In the genomic region with DNA sequence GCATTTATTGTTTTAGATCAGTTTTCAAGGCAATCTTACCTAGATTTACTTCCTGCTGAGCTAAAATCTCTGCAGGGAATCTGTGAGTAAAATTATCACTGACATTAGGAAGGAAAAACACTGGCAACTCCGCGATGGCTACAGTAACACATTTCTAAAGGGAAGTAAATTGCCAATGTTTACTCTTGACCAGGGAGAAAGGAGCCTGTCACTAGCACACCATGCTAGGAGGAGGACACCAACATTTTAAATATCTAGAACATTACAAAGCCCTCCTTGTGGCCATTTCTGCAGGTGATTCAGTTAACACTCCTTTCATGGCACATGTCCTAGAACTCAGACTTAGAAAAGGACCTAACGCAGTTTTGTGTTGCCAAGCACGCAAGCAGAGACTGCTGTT, we compare ENCODE assay signal across 14 cellular contexts. TPM values are rescaled to one million over a fixed set of nuclear protein-coding genes. Genes with fewer than 3 reads are reported as not detected.
DNase-seq lines count a peak whose midpoint lies in the region; FAIRE-seq and TF ChIP-seq lines count a peak whose summit lies in the region.
"Had no signal": no experiment of that assay in that cellular context is flagged by ENCODE, and none has a peak within 500 bp of the region (broad histone marks: within the 10 kb centered on the region; RNA-seq: fewer than 3 reads in every experiment).

No MANE protein-coding gene starts in this region.

- H3K79me1 ChIP-seq in H9 (ENCODE audit: insufficient read depth, low read depth, low read length, poor library complexity, severe bottlenecking) (peaks cover 12% of the 10 kb centered on the region), H1 (ENCODE audit: low read depth, low read length) (peaks cover 3% of the 10 kb centered on the region; the same call in 1 of the 2 replicates)

- no peaks in the 10 kb centered on the region; the same call in 1 of the 2 replicates for H3K27me3 Mint-ChIP-seq in H9 (ENCODE audit: low read depth)
- no peaks in the 10 kb centered on the region for H3K27me3 Mint-ChIP-seq in mesothelial cell of epicardium (ENCODE audit: low read depth)

- intact Hi-C loops in colonic mucosa (cut with DNase I) = no loop called here
- intact Hi-C loops in prostate gland (cut with DNase I) = no loop called here

- POLR2A ChIA-PET in H1 (lab: Charles Lee; ENCODE audit: partially characterized antibody) = no interaction called here

- no peaks in the 10 kb centered on the region for H3K36me3 Mint-ChIP-seq in H9 (ENCODE audit: insufficient read depth in 1 of 3, low read depth in 3 of 3)
- peaks cover 4% of the 10 kb centered on the region for H3K36me3 Mint-ChIP-seq in mesothelial cell of epicardium

- H3K23me2 ChIP-seq in H9 (ENCODE audit: insufficient read length, low read depth, low read length, poor library complexity, severe bottlenecking) (no peaks in the 10 kb centered on the region), H1 (ENCODE audit: low read depth, low read length) (no peaks in the 10 kb centered on the region)

- H3K36me3 ChIP-seq in H1 (ENCODE audit: control insufficient read depth in 2 of 4, insufficient read depth in 4 of 4, low read length in 3 of 4) = no peaks in the 10 kb centered on the region
- H3K36me3 ChIP-seq in skeletal muscle tissue (ENCODE audit: control insufficient read depth in 3 of 3, insufficient read depth in 3 of 3, low read length in 3 of 3) = no peaks in the 10 kb centered on the region
- H3K36me3 ChIP-seq in colonic mucosa = no peaks in the 10 kb centered on the region
- no peaks in the 10 kb centered on the region for H3K36me3 ChIP-seq in prostate gland
- H3K36me3 ChIP-seq: SJCRH30 had no signal

- H3K4ac ChIP-seq in H9 (ENCODE audit: low read depth, low read length) (no peak overlapping the region), H1 (replicated peaks; ENCODE audit: insufficient read length, low read depth, low read length) (no peak overlapping the region)

- peaks cover 4% of the 10 kb centered on the region; the same call in 1 of the 2 replicates for H3K4me1 ChIP-seq in H9 (ENCODE audit: insufficient read depth, low read length)
- H3K4me1 ChIP-seq in H1 (replicated peaks in 1 of 4; ENCODE audit: control insufficient read depth in 3 of 4, insufficient read depth in 4 of 4, low read length in 3 of 4) = peaks cover 2 to 11% (median 8%) of the 10 kb centered on the region in 4 experiments; a peak in 5 of 7 replicates
- H3K4me1 ChIP-seq in skeletal muscle tissue (ENCODE audit: control insufficient read depth in 3 of 3, insufficient read depth in 3 of 3, low read length in 3 of 3) = peaks cover 7 to 17% (median 14%) of the 10 kb centered on the region in 3 donors
- H3K4me1 ChIP-seq in colonic mucosa = no peaks in the 10 kb centered on the region
- no peaks in the 10 kb centered on the region for H3K4me1 ChIP-seq in prostate gland (replicated peaks)
- H3K4me1 ChIP-seq: SJCRH30 had no signal

- TF ChIP-seq EP300 in H1 (IDR thresholded peaks at IDR 0.05; ENCODE audit: borderline replicate concordance in 1 of 2, low read depth in 2 of 2, low read length in 2 of 2) = no peak

- no peaks in the 10 kb centered on the region for H3K9me3 ChIP-seq in H9 (ENCODE audit: control insufficient read depth, low read depth, low read length)
- H3K9me3 ChIP-seq in H1 (ENCODE audit: insufficient read depth in 2 of 2, low read depth in 1 of 2, low read length in 1 of 2) = no peaks in the 10 kb centered on the region
- H3K9me3 ChIP-seq in skeletal muscle tissue (ENCODE audit: control insufficient read depth in 3 of 3, low read length in 3 of 3) = no peaks in the 10 kb centered on the region
- no peaks in the 10 kb centered on the region for H3K9me3 ChIP-seq in colonic mucosa
- no peaks in the 10 kb centered on the region for H3K9me3 ChIP-seq in prostate gland
- H3K9me3 ChIP-seq: SJCRH30 had no signal

- H3K4me2 ChIP-seq in H9 (ENCODE audit: insufficient read depth, insufficient read length, low read length) (no peak overlapping the region), H1 (ENCODE audit: insufficient read depth in 1 of 2, low read depth in 2 of 2, low read length in 2 of 2) (no peak overlapping the region)

- H3K9ac ChIP-seq in H9 (ENCODE audit: extremely low read depth, insufficient read length, low read length) (no peak overlapping the region), H1 (replicated peaks in 1 of 4; ENCODE audit: extremely low read depth in 1 of 4, low read depth in 3 of 4, low read length in 3 of 4) (no peak overlapping the region), skeletal muscle tissue (ENCODE audit: low read depth in 1 of 3, low read length in 3 of 3) (peak overlapping the region in 2 of 3 donors; percentile 10 to 63), colonic mucosa (ENCODE audit: low read depth in 2 of 2, low read length in 2 of 2) (no peak overlapping the region)

- TF ChIP-seq CTCF in H9 (conservative IDR thresholded peaks at IDR 0.05) (no peak), H1 (IDR thresholded peaks at IDR 0.05; ENCODE audit: control extremely low read depth in 1 of 3, insufficient read depth in 1 of 3, low read depth in 1 of 3, low read length in 3 of 3) (no peak), colonic mucosa (IDR thresholded peaks at IDR 0.05) (no peak), mesothelial cell of epicardium (IDR thresholded peaks at IDR 0.05; ENCODE audit: unreplicated experiment) (no peak), prostate gland (IDR thresholded peaks at IDR 0.05) (no peak)

- H3K14ac ChIP-seq in H9 (ENCODE audit: insufficient read depth, low read length) = no peak overlapping the region
- no peak overlapping the region for H3K14ac ChIP-seq in H1 (ENCODE audit: insufficient read length)

- H2AK5ac ChIP-seq in H9 (ENCODE audit: insufficient read length, low read length) = no peak overlapping the region
- H2AK5ac ChIP-seq in H1 (ENCODE audit: low read depth, low read length) = no peak overlapping the region

- H2BK12ac ChIP-seq in H9 (ENCODE audit: insufficient read length, low read depth, low read length) (no peak overlapping the region), H1 (ENCODE audit: low read depth, low read length) (no peak overlapping the region)

- H3K9me3 Mint-ChIP-seq in H9 (no peaks in the 10 kb centered on the region), mesothelial cell of epicardium (no peaks in the 10 kb centered on the region)

- no peak overlapping the region for H3K23ac ChIP-seq in H9 (ENCODE audit: insufficient read length, low read depth, low read length)
- no peak overlapping the region for H3K23ac ChIP-seq in H1 (ENCODE audit: insufficient read length)

- H4K91ac ChIP-seq in H9 (ENCODE audit: insufficient read length, low read depth, low read length) = no peak overlapping the region
- no peak overlapping the region for H4K91ac ChIP-seq in H1 (replicated peaks; ENCODE audit: insufficient read length, low read length)

- H3K27me3 ChIP-seq in H9 (ENCODE audit: insufficient read depth, low read length) = no peaks in the 10 kb centered on the region
- no peaks in the 10 kb centered on the region for H3K27me3 ChIP-seq in H1 (replicated peaks in 1 of 4; ENCODE audit: control insufficient read depth in 3 of 4, extremely low read depth in 1 of 4, insufficient read depth in 3 of 4, low read length in 3 of 4)
- H3K27me3 ChIP-seq in skeletal muscle tissue (ENCODE audit: control insufficient read depth in 3 of 3, insufficient read depth in 3 of 3, low read length in 3 of 3) = no peaks in the 10 kb centered on the region
- no peaks in the 10 kb centered on the region for H3K27me3 ChIP-seq in colonic mucosa
- no peaks in the 10 kb centered on the region for H3K27me3 ChIP-seq in prostate gland (replicated peaks; ENCODE audit: insufficient read depth)
- H3K27me3 ChIP-seq: SJCRH30 had no signal

- H2BK120ac ChIP-seq in H9 (ENCODE audit: low read depth, low read length, poor library complexity, severe bottlenecking) = no peak overlapping the region
- H2BK120ac ChIP-seq in H1 (replicated peaks; ENCODE audit: low read depth, low read length) = no peak overlapping the region

- no peak overlapping the region for H2BK20ac ChIP-seq in H9 (ENCODE audit: low read depth, low read length, poor library complexity, severe bottlenecking)
- H2BK20ac ChIP-seq in H1 (ENCODE audit: low read length) = no peak overlapping the region

- H4K5ac ChIP-seq in H9 (ENCODE audit: insufficient read length, low read depth, low read length) = no peak overlapping the region
- H4K5ac ChIP-seq in H1 (ENCODE audit: insufficient read length, low read depth, low read length) = no peak overlapping the region

- no peak overlapping the region for H3K4me3 ChIP-seq in H1 (ENCODE audit: extremely low read depth in 1 of 4, insufficient read depth in 2 of 4, low read depth in 3 of 4, low read length in 4 of 4)
- no peak overlapping the region for H3K4me3 ChIP-seq in skeletal muscle tissue (ENCODE audit: low read length in 3 of 3)
- H3K4me3 ChIP-seq in colonic mucosa = no peak overlapping the region
- no peak overlapping the region for H3K4me3 ChIP-seq in prostate gland
- H3K4me3 ChIP-seq: SJCRH30 had no signal

- TF ChIP-seq POLR2A in H1 (IDR thresholded peaks at IDR 0.05; ENCODE audit: control extremely low read depth in 1 of 2, low read depth in 2 of 2, low read length in 2 of 2) (no peak), prostate gland (IDR thresholded peaks at IDR 0.05) (no peak)

- H3K18ac ChIP-seq in H9 (ENCODE audit: insufficient read length, low read depth, low read length) (no peak overlapping the region), H1 (ENCODE audit: extremely low read depth, low read length) (no peak overlapping the region)

- peaks cover 5% of the 10 kb centered on the region; the same call in 1 of the 2 replicates for H3K79me2 ChIP-seq in H9 (ENCODE audit: insufficient read depth, low read length)
- peaks cover 0 to 95% of the 10 kb centered on the region in 2 experiments; a peak in 2 of 4 replicates for H3K79me2 ChIP-seq in H1 (ENCODE audit: control insufficient read depth in 1 of 2, insufficient read depth in 2 of 2, low read length in 2 of 2)

- peak; percentile 86 for FAIRE-seq in H1 (lab: Jason Lieb, UNC)

- no peak overlapping the region; a peak in 1 of 7 replicates for H3K27ac Mint-ChIP-seq in H9
- H3K27ac Mint-ChIP-seq in mesothelial cell of epicardium = no peak overlapping the region

- no peak overlapping the region for H2BK15ac ChIP-seq in H9 (ENCODE audit: low read depth, low read length)
- no peak overlapping the region for H2BK15ac ChIP-seq in H1 (ENCODE audit: low read length)

- no peak overlapping the region for H2AFZ ChIP-seq in H9 (ENCODE audit: low read length)
- H2AFZ ChIP-seq in H1 (ENCODE audit: low read length) = no peak overlapping the region

- no peak for TF ChIP-seq RAD21 in H1 (IDR thresholded peaks at IDR 0.05 in 1 of 2, conservative IDR thresholded peaks at IDR 0.05 in 1 of 2; ENCODE audit: low read depth in 2 of 2, low read length in 2 of 2)

- H3K56ac ChIP-seq in H9 (ENCODE audit: insufficient read length, low read depth, low read length) (no peak overlapping the region), H1 (replicated peaks; ENCODE audit: insufficient read length, low read depth, low read length) (no peak overlapping the region)

- DNase-seq in H9 (no peak), NCI-H146 treated with DMSO at 0.1 percent for 48 hours (lab: John Stamatoyannopoulos, UW; ENCODE audit: unreplicated experiment) (peak; percentile 79), H1 (ENCODE audit: low read depth in 1 of 2, low spot score in 2 of 2) (no peak), colonic mucosa (no peak), mesothelial cell of epicardium (ENCODE audit: low spot score in 2 of 2, unreplicated experiment in 2 of 2) (no peak), prostate gland (ENCODE audit: low spot score) (no peak)
- DNase-seq: AML-193, DMS79 treated with DMSO at 0.1 percent for 48 hours, KG1, NCI-H1436 treated with DMSO at 0.1 percent for 48 hours, NCI-H510A, SJCRH30 had no signal

- WGBS in H9 (ENCODE audit: extremely low coverage, insufficient read length, low lambda C conversion rate) = no CpG with 5 or more reads among the region's 4 CpGs
- 89% methylated on average over 4 of the region's 4 CpGs; no CpG with 5 or more reads in 1 of the 2 experiments for WGBS in H1 (ENCODE audit: extremely low coverage in 1 of 2, insufficient coverage in 1 of 2, insufficient read length in 1 of 2, insufficient replicate concordance in 2 of 2, low coverage in 1 of 2, low lambda C conversion rate in 2 of 2, missing lambda C conversion rate in 1 of 2), 2 experiments
- 60% methylated on average over 4 of the region's 4 CpGs for WGBS in prostate gland

- H3T11ph ChIP-seq in H9 (ENCODE audit: low read length) = no peak overlapping the region

- CTCF ChIA-PET in H1 (lab: Charles Lee; ENCODE audit: partially characterized antibody) = interaction anchor here (0.9 kb wide), 1 partner anchor 12 kb away, joined by 3 read pairs; no protein-coding TSS in a partner anchor

- H4K8ac ChIP-seq in H9 (replicated peaks; ENCODE audit: insufficient read length, low read depth, low read length) (no peak overlapping the region), H1 (ENCODE audit: extremely low read depth, insufficient read depth, low read length) (no peak overlapping the region)

- no peak overlapping the region for H3K4me3 Mint-ChIP-seq in H9
- H3K4me3 Mint-ChIP-seq in mesothelial cell of epicardium = no peak overlapping the region

- no peaks in the 10 kb centered on the region for H4K20me1 ChIP-seq in H9 (ENCODE audit: control insufficient read depth, insufficient read depth, insufficient read length)
- H4K20me1 ChIP-seq in H1 (replicated peaks in 1 of 2; ENCODE audit: control insufficient read depth in 1 of 2, insufficient read depth in 2 of 2, low read length in 2 of 2) = no peaks in the 10 kb centered on the region

- H2BK5ac ChIP-seq in H9 (ENCODE audit: insufficient read length, low read length) (no peak overlapping the region), H1 (ENCODE audit: low read depth, low read length) (no peak overlapping the region)

- H3K4me1 Mint-ChIP-seq in H9 = peaks cover 46 to 51% of the 10 kb centered on the region in 2 experiments
- peaks cover 24% of the 10 kb centered on the region for H3K4me1 Mint-ChIP-seq in mesothelial cell of epicardium

- H3K27ac ChIP-seq in H9 (ENCODE audit: insufficient read length, low read depth, low read length) = peak overlapping the region; percentile 62
- H3K27ac ChIP-seq in H1 (ENCODE audit: low read depth, low read length) = no peak overlapping the region
- H3K27ac ChIP-seq in skeletal muscle tissue (ENCODE audit: low read depth, low read length) = no peak overlapping the region
- H3K27ac ChIP-seq in colonic mucosa = no peak overlapping the region
- H3K27ac ChIP-seq in prostate gland = no peak overlapping the region
- H3K27ac ChIP-seq: C4-2B, SJCRH30 had no signal

RNA-seq across cellular contexts. Expression of a gene that starts 58.4 kb away (rescaled TPM):
- 85.8 and 99.4 TPM in 2 replicates for total RNA-seq in H9 (2021)
- total RNA-seq in H1 (2021; fragmentation: NEBNext Ultra II Directional; extraction: Animal tissue kit (Norgen Biotek cat#: 25700)) = 113 and 118 TPM in 2 replicates
- polyA plus RNA-seq in H1 (2011; rRNA removed) = 57.8 and 59.3 TPM in 2 replicates
- 42.9 TPM for polyA plus RNA-seq in H1 (2011; cell fraction: cytosol; rRNA removed)
- polyA plus RNA-seq in H1 (2011; cell fraction: nucleus; rRNA removed) = 122 TPM
- 42.2 to 52.2 TPM (median 50.9 TPM) in 4 replicates for polyA plus RNA-seq in H1 (2012, experiment 1 of 2)
- polyA plus RNA-seq in H1 (2012, experiment 2 of 2) = 4.2 TPM
- polyA plus RNA-seq in H1 (2013, experiment 1 of 2) = 65.1 TPM
- 59.8 TPM for polyA plus RNA-seq in H1 (2013, experiment 2 of 2)
- polyA minus RNA-seq in H1 (2011; rRNA and poly(A)+ RNA removed) = 352 and 443 TPM in 2 replicates
- 85.9 TPM for polyA minus RNA-seq in H1 (2011; cell fraction: cytosol; rRNA and poly(A)+ RNA removed)
- 467 TPM for polyA minus RNA-seq in H1 (2011; cell fraction: nucleus; rRNA and poly(A)+ RNA removed)
- total RNA-seq in skeletal muscle tissue = 205 TPM
- total RNA-seq in colonic mucosa = 10 to 100 TPM in 1 of 2 donors, 1 to 10 TPM in 1; 9.8 to 29.0 TPM
- 210 to 224 TPM (median 218 TPM) in 3 replicates for total RNA-seq in mesothelial cell of epicardium
- 10 to 100 TPM; 29.8 to 87.2 TPM for total RNA-seq in prostate gland

Comparison
In these comparisons a context has a peak if more than half of its experiments do, and no peak if none do; other contexts are left out.
1. H3K9ac ChIP-seq: peak in skeletal muscle tissue (2 of 3); none in H9 (single experiment), H1 (0 of 4) and colonic mucosa (0 of 2).